In genomic region chr11:71080239-71081097, GRCh38 we compare ENCODE assay signal across 9 cellular contexts.
A peak's percentile ranks its signal among the peaks of the same experiment; 100 is the strongest.
DNase-seq lines count a peak whose midpoint lies in the region; ATAC-seq and TF ChIP-seq lines count a peak whose summit lies in the region.
"Had no signal": no experiment of that assay in that cellular context is flagged by ENCODE, and none has a peak within 500 bp of the region (broad histone marks: within the 10 kb centered on the region; RNA-seq: fewer than 3 reads in every experiment).

No MANE protein-coding gene starts in this region.

- no peaks in the 10 kb centered on the region for H3K9me3 Mint-ChIP-seq in activated T-cell treated with anti-CD3 and anti-CD28 coated beads, Interleukin-2, amount 50 U/mL, for 72 hours
- H3K9me3 Mint-ChIP-seq: T-helper 1 cell treated with Interleukin-12 subunit alpha and Interleukin-12 subunit beta and Interleukin-4 antibody, amounts not matched to agents 30 μg/mL and 1 μg/mL, for 36 hours had no signal

- H3K27me3 ChIP-seq in heart left ventricle, result peaks cover 0 to 14% (median 0%) of the 10 kb centered on the region in 9 donors

- no peaks in the 10 kb centered on the region for H3K4me1 Mint-ChIP-seq in activated T-cell treated with anti-CD3 and anti-CD28 coated beads, Interleukin-2, amount 50 U/mL, for 72 hours (ENCODE audit: low read depth)

- no peaks in the 10 kb centered on the region for H3K4me1 ChIP-seq in heart left ventricle

- TF ChIP-seq CTCF in heart left ventricle (IDR thresholded peaks at IDR 0.05), result peak; percentile 24 to 60 (median 48)

- peaks cover 0 to 13% (median 0%) of the 10 kb centered on the region in 12 donors for H3K9me3 ChIP-seq in heart left ventricle

- no peak overlapping the region for H3K27ac ChIP-seq in heart left ventricle

- no peaks in the 10 kb centered on the region for H3K27me3 Mint-ChIP-seq in activated T-cell treated with anti-CD3 and anti-CD28 coated beads, Interleukin-2, amount 50 U/mL, for 72 hours (ENCODE audit: low read depth)

- ATAC-seq in activated T-cell treated with anti-CD3 and anti-CD28 coated beads, Interleukin-2, amount 50 U/mL, for 72 hours (replicated peaks in 1 of 2), result peak in 1 of 2 donors; percentile 36
- ATAC-seq in heart left ventricle (peak in 3 of 4 donors; percentile 26 to 67 (median 60)), HG03442 (IDR thresholded peaks at IDR 0.05; ENCODE audit: unreplicated experiment) (no peak)

- H3K36me3 Mint-ChIP-seq in activated T-cell treated with anti-CD3 and anti-CD28 coated beads, Interleukin-2, amount 50 U/mL, for 72 hours (ENCODE audit: insufficient read depth in 2 of 2), result no peaks in the 10 kb centered on the region

- no peak overlapping the region for H3K4me3 ChIP-seq in heart left ventricle

- H3K4me3 Mint-ChIP-seq in activated T-cell treated with anti-CD3 and anti-CD28 coated beads, Interleukin-2, amount 50 U/mL, for 72 hours, result no peak overlapping the region
- H3K4me3 Mint-ChIP-seq: T-helper 1 cell treated with Interleukin-12 subunit alpha and Interleukin-12 subunit beta and Interleukin-4 antibody, amounts not matched to agents 30 μg/mL and 1 μg/mL, for 36 hours had no signal

- DNase-seq in D341Med (ENCODE audit: low spot score), result peak; percentile 49
- DNase-seq in HS-5 (ENCODE audit: low read depth), result peak; percentile 33
- peak; percentile 87 for DNase-seq in NCI-H526 treated with DMSO at 0.1 percent for 48 hours (lab: John Stamatoyannopoulos, UW)
- DNase-seq in activated T-cell treated with anti-CD3 and anti-CD28 coated beads, Interleukin-2, amount 50 U/mL, for 72 hours, result peak; percentile 56
- peak in 3 of 5 donors; percentile 29 to 59 (median 56) for DNase-seq in heart left ventricle
- DNase-seq in retina, result peak; percentile 78
- DNase-seq in activated gamma-delta T cell (lab: John Stamatoyannopoulos, UW), result no peak

- intact Hi-C loops in heart left ventricle (cut with DNase I), result loop anchor here in 2 of 10 donors (2.0 to 5.0 kb wide), 2 partner anchors 263 to 612 kb away; no protein-coding TSS in a partner anchor

- TF ChIP-seq POLR2A in heart left ventricle (IDR thresholded peaks at IDR 0.05), result no peak

- H3K27ac Mint-ChIP-seq in activated T-cell treated with anti-CD3 and anti-CD28 coated beads, Interleukin-2, amount 50 U/mL, for 72 hours, result no peak overlapping the region
- H3K27ac Mint-ChIP-seq: T-helper 1 cell treated with Interleukin-12 subunit alpha and Interleukin-12 subunit beta and Interleukin-4 antibody, amounts not matched to agents 30 μg/mL and 1 μg/mL, for 36 hours had no signal

- no peaks in the 10 kb centered on the region for H3K36me3 ChIP-seq in heart left ventricle

- WGBS in heart left ventricle, 4 donors, result 51 to 65% (median 62%) methylated on average over 19 to 25 of the region's 25 CpGs
